1 cellular context compared by ENCODE assay signal in the genomic region with DNA sequence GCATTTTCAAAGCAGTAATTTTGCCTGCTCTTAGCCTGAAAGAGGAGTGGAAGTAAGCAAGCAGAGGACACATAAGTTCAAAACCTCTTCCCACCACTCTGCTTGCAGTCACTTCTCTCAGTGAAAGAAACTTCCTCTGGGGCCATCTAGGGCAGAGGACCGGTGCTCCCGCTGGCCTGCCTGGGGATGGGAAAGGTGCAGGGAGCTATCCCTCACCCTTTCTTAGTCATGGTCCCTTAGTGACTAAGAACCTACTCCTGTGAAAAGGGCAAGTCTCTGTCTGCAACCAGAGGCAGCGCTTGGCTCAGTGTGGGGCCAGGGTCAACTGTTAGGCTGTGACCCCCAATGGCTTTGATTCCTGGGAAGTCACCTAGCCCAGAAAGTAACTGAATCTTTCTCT.
TF ChIP-seq lines count a peak whose summit lies in the region.

No MANE protein-coding gene starts in this region.

TF ChIP-seq in H1, 55 proteins besides CTCF, POLR2A, EP300 and RAD21:
- TF ChIP-seq, protein P1, sequence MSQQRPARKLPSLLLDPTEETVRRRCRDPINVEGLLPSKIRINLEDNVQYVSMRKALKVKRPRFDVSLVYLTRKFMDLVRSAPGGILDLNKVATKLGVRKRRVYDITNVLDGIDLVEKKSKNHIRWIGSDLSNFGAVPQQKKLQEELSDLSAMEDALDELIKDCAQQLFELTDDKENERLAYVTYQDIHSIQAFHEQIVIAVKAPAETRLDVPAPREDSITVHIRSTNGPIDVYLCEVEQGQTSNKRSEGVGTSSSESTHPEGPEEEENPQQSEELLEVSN (IDR thresholded peaks at IDR 0.05) = no peak
- TF ChIP-seq HDAC6 (IDR thresholded peaks at IDR 0.05; ENCODE audit: low read depth, low read length) = no peak
